ENCODE assay signal across 8 cellular contexts in the genomic region with DNA sequence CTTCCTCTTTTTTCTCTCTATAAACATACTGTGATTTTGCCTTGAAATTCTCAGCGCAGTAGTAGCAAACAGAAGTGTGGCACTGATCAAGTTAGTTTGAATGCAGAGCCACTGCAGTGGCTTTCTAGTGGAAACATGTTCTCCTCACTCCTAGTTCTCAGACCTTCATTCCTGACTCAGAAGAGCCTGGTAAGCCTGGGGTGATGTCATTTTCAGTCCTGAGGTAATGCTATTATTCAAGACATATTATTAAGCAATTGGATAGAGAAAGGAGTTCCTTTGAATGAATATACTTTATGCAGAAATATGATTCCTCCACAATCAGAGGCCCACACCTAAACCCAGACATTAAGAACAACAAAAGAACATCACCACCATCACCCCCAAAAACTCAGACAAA.
DNase-seq lines count a peak whose midpoint lies in the region; ATAC-seq and TF ChIP-seq lines count a peak whose summit lies in the region.

No MANE protein-coding gene starts in this region.

- peak overlapping the region; percentile 97 for H3K27ac ChIP-seq in SK-N-MC

- DNase-seq in H4 (ENCODE audit: low spot score) (peak; percentile 82), SK-N-MC (ENCODE audit: low read depth, low spot score) (peak; percentile 97), fibroblast of villous mesenchyme (ENCODE audit: low read depth) (peak; percentile 83), skeletal muscle cell (ENCODE audit: low read depth) (peak; percentile 84), ecto neural progenitor cell (ENCODE audit: low spot score) (no peak), left lobe of liver (ENCODE audit: low spot score) (no peak), NCI-H510A treated with DMSO at 0.1 percent for 48 hours (lab: John Stamatoyannopoulos, UW) (no peak)

- H3K4me3 ChIP-seq in SK-N-MC (peak overlapping the region; percentile 70), fibroblast of villous mesenchyme (ENCODE audit: low read depth, low read length) (no peak overlapping the region), skeletal muscle cell (ENCODE audit: low read depth, low read length) (no peak overlapping the region)

- peaks cover 9% of the 10 kb centered on the region; the same call in 1 of the 2 replicates for H3K9me3 ChIP-seq in SK-N-MC (ENCODE audit: low read depth, low read length)

- no peak for ATAC-seq in left lobe of liver
- no peak for ATAC-seq in GM18519 (IDR thresholded peaks at IDR 0.05; ENCODE audit: low FRiP score, unreplicated experiment)

- no peak for TF ChIP-seq CTCF in fibroblast of villous mesenchyme (IDR thresholded peaks at IDR 0.05; ENCODE audit: insufficient read depth, low read depth, low read length)

- peak overlapping the region; percentile 67 for H3K9ac ChIP-seq in SK-N-MC (ENCODE audit: insufficient read length)

- peaks cover 4% of the 10 kb centered on the region; the same call in 1 of the 2 replicates for H3K36me3 ChIP-seq in SK-N-MC (ENCODE audit: insufficient read depth, low read length)

Comparison
In these comparisons a context has a peak if more than half of its experiments do, and no peak if none do; other contexts are left out.
1. DNase-seq: peak in H4 (single experiment), SK-N-MC (single experiment), fibroblast of villous mesenchyme (single experiment) and skeletal muscle cell (single experiment); none in ecto neural progenitor cell (single experiment), left lobe of liver (single experiment) and NCI-H510A treated with DMSO at 0.1 percent for 48 hours (single experiment).